Comparison of ENCODE assay signal across 8 cellular contexts in the genomic region with DNA sequence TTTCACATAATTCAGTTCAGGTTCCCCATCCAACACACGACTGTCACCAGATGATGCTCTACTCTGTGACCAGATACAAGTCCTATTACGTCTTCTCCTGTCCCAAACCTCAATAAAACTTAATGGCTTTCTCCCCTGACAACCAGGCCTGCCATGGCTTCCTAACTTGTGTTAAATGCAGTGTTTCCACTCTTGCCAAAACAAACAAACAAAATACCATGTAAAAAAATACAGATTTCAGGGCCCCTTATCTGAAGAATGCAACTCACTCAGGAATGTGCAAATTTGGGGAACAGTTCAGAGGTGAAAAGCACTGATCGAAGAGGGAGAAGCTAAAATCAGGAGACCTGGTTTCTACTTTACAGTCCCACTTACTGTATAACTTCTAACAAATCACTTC. TPM values are rescaled to one million over a fixed set of nuclear protein-coding genes. Genes with fewer than 3 reads are reported as not detected.
DNase-seq lines count a peak whose midpoint lies in the region; ATAC-seq, FAIRE-seq and TF ChIP-seq lines count a peak whose summit lies in the region.

No MANE protein-coding gene starts in this region.

- H3K4me3 ChIP-seq in astrocyte (ENCODE audit: insufficient read depth, low read depth, low read length) (peak overlapping the region; percentile 81), liver (ENCODE audit: low read depth in 1 of 3, low read length in 3 of 3) (peak overlapping the region; percentile 64 to 93 (median 83))

- H3K4me1 Mint-ChIP-seq in activated naive CD4-positive, alpha-beta T cell treated with anti-CD3 and anti-CD28 coated beads, Interleukin-2, amount 10 ng/mL, durations not matched to agents 7 days and 5 days, result peaks cover 45% of the 10 kb centered on the region
- H3K4me1 Mint-ChIP-seq in astrocyte (ENCODE audit: low read depth, unreplicated experiment) (peaks cover 4% of the 10 kb centered on the region), type B pancreatic cell (ENCODE audit: unreplicated experiment) (peaks cover 16% of the 10 kb centered on the region)

- H3K27ac Mint-ChIP-seq in activated naive CD4-positive, alpha-beta T cell treated with anti-CD3 and anti-CD28 coated beads, Interleukin-2, amount 10 ng/mL, durations not matched to agents 7 days and 5 days, result peak overlapping the region; percentile 98
- peak overlapping the region; percentile 95 for H3K27ac Mint-ChIP-seq in astrocyte (ENCODE audit: unreplicated experiment)
- peak overlapping the region; percentile 97 for H3K27ac Mint-ChIP-seq in type B pancreatic cell

- no peak for DNase-seq in activated naive CD4-positive, alpha-beta T cell treated with anti-CD3 and anti-CD28 coated beads, Interleukin-2, amount 10 ng/mL, durations not matched to agents 7 days and 5 days
- DNase-seq in activated naive CD4-positive, alpha-beta T cell treated with anti-CD3 and anti-CD28 coated beads, Interleukin-2, amount 50 U/mL, for 16 hours, result no peak
- no peak for DNase-seq in astrocyte (ENCODE audit: low read depth)
- no peak for DNase-seq in type B pancreatic cell (ENCODE audit: extremely low spot score, unreplicated experiment)
- no peak for DNase-seq in Ammon's horn (ENCODE audit: low spot score)

- H3K27me3 Mint-ChIP-seq in activated naive CD4-positive, alpha-beta T cell treated with anti-CD3 and anti-CD28 coated beads, Interleukin-2, amount 10 ng/mL, durations not matched to agents 7 days and 5 days, result no peaks in the 10 kb centered on the region
- H3K27me3 Mint-ChIP-seq in astrocyte (ENCODE audit: low read depth, unreplicated experiment) (no peaks in the 10 kb centered on the region), type B pancreatic cell (no peaks in the 10 kb centered on the region)

- no peaks in the 10 kb centered on the region for H3K9me3 Mint-ChIP-seq in activated naive CD4-positive, alpha-beta T cell treated with anti-CD3 and anti-CD28 coated beads, Interleukin-2, amount 10 ng/mL, durations not matched to agents 7 days and 5 days
- no peaks in the 10 kb centered on the region for H3K9me3 Mint-ChIP-seq in astrocyte (ENCODE audit: unreplicated experiment)
- H3K9me3 Mint-ChIP-seq in type B pancreatic cell, result no peaks in the 10 kb centered on the region

- H3K27me3 ChIP-seq in astrocyte (ENCODE audit: insufficient read depth, low read length) (no peaks in the 10 kb centered on the region), liver (ENCODE audit: control insufficient read depth in 4 of 4, insufficient read depth in 4 of 4, low read length in 3 of 4) (no peaks in the 10 kb centered on the region)

- CTCF ChIA-PET in activated naive CD4-positive, alpha-beta T cell treated with anti-CD3 and anti-CD28 coated beads, Interleukin-2, amount 10 ng/mL, durations not matched to agents 7 days and 5 days (lab: Charles Lee), result interaction anchor here (1.7 kb wide), 2 partner anchors 38 to 467 kb away, joined by 5 to 6 read pairs; no protein-coding TSS in a partner anchor

- TF ChIP-seq RAD21 in liver (IDR thresholded peaks at IDR 0.05), result no peak

- peaks cover 4% of the 10 kb centered on the region for H3K4me1 ChIP-seq in astrocyte (ENCODE audit: insufficient read depth, low read length)
- H3K4me1 ChIP-seq in liver (ENCODE audit: control insufficient read depth in 4 of 4, insufficient read depth in 4 of 4, low read length in 3 of 4), result peaks cover 2 to 17% (median 14%) of the 10 kb centered on the region in 4 donors

- H3K4me2 ChIP-seq in astrocyte (ENCODE audit: low read length), result peak overlapping the region; percentile 89

- H3K79me2 ChIP-seq in astrocyte (ENCODE audit: insufficient read depth, low read length), result peaks cover 52% of the 10 kb centered on the region

- ATAC-seq in HG02642 (IDR thresholded peaks at IDR 0.05; ENCODE audit: poor library complexity, unreplicated experiment) (no peak), GM19463 (IDR thresholded peaks at IDR 0.05; ENCODE audit: unreplicated experiment) (no peak)

- H4K20me1 ChIP-seq in astrocyte (ENCODE audit: insufficient read depth, low read length), result no peaks in the 10 kb centered on the region

- no peaks in the 10 kb centered on the region for H3K9me3 ChIP-seq in astrocyte (ENCODE audit: insufficient read depth, low read depth, low read length)
- H3K9me3 ChIP-seq in liver (ENCODE audit: control insufficient read depth in 4 of 4, low read length in 3 of 4), result no peaks in the 10 kb centered on the region

- FAIRE-seq in astrocyte (lab: Jason Lieb, UNC), result no peak

- TF ChIP-seq CTCF in astrocyte (IDR thresholded peaks at IDR 0.05; ENCODE audit: insufficient read depth, low read depth, low read length) (no peak), liver (IDR thresholded peaks at IDR 0.05; ENCODE audit: low read depth, low read length, missing input control) (no peak), type B pancreatic cell (conservative IDR thresholded peaks at IDR 0.05) (no peak)

- H3K36me3 Mint-ChIP-seq in activated naive CD4-positive, alpha-beta T cell treated with anti-CD3 and anti-CD28 coated beads, Interleukin-2, amount 10 ng/mL, durations not matched to agents 7 days and 5 days, result peaks cover 7% of the 10 kb centered on the region
- H3K36me3 Mint-ChIP-seq in astrocyte (ENCODE audit: low read depth, unreplicated experiment) (no peaks in the 10 kb centered on the region), type B pancreatic cell (no peaks in the 10 kb centered on the region)

- H3K9ac ChIP-seq in astrocyte (ENCODE audit: low read length), result peak overlapping the region; percentile 91
- H3K9ac ChIP-seq in liver (ENCODE audit: low read depth in 1 of 2, low read length in 2 of 2), result peak overlapping the region; percentile 18 to 87

- 40% methylated on average over 3 of the region's 3 CpGs for WGBS in liver

- H3K36me3 ChIP-seq in astrocyte (ENCODE audit: insufficient read depth, low read length) (peaks cover 9% of the 10 kb centered on the region), liver (ENCODE audit: control insufficient read depth in 4 of 4, insufficient read depth in 3 of 4, low read depth in 1 of 4, low read length in 3 of 4) (peaks cover 2 to 16% (median 5%) of the 10 kb centered on the region in 4 donors)

- H2AFZ ChIP-seq in astrocyte (ENCODE audit: low read depth, low read length), result peak overlapping the region; percentile 57

- H3K27ac ChIP-seq in astrocyte (ENCODE audit: low read depth, low read length) (peak overlapping the region; percentile 90), liver (ENCODE audit: low read depth in 1 of 2, low read length in 2 of 2) (no peak overlapping the region)

- peak overlapping the region; percentile 87 for H3K4me3 Mint-ChIP-seq in activated naive CD4-positive, alpha-beta T cell treated with anti-CD3 and anti-CD28 coated beads, Interleukin-2, amount 10 ng/mL, durations not matched to agents 7 days and 5 days
- H3K4me3 Mint-ChIP-seq in astrocyte (ENCODE audit: unreplicated experiment), result peak overlapping the region; percentile 95
- H3K4me3 Mint-ChIP-seq in type B pancreatic cell, result peak overlapping the region; percentile 99

TF ChIP-seq in liver, 16 proteins besides CTCF, POLR2A, EP300 and RAD21:
- TF ChIP-seq, protein P1, sequence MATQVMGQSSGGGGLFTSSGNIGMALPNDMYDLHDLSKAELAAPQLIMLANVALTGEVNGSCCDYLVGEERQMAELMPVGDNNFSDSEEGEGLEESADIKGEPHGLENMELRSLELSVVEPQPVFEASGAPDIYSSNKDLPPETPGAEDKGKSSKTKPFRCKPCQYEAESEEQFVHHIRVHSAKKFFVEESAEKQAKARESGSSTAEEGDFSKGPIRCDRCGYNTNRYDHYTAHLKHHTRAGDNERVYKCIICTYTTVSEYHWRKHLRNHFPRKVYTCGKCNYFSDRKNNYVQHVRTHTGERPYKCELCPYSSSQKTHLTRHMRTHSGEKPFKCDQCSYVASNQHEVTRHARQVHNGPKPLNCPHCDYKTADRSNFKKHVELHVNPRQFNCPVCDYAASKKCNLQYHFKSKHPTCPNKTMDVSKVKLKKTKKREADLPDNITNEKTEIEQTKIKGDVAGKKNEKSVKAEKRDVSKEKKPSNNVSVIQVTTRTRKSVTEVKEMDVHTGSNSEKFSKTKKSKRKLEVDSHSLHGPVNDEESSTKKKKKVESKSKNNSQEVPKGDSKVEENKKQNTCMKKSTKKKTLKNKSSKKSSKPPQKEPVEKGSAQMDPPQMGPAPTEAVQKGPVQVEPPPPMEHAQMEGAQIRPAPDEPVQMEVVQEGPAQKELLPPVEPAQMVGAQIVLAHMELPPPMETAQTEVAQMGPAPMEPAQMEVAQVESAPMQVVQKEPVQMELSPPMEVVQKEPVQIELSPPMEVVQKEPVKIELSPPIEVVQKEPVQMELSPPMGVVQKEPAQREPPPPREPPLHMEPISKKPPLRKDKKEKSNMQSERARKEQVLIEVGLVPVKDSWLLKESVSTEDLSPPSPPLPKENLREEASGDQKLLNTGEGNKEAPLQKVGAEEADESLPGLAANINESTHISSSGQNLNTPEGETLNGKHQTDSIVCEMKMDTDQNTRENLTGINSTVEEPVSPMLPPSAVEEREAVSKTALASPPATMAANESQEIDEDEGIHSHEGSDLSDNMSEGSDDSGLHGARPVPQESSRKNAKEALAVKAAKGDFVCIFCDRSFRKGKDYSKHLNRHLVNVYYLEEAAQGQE (IDR thresholded peaks at IDR 0.05), result no peak
- TF ChIP-seq, protein P2, sequence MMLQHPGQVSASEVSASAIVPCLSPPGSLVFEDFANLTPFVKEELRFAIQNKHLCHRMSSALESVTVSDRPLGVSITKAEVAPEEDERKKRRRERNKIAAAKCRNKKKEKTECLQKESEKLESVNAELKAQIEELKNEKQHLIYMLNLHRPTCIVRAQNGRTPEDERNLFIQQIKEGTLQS (IDR thresholded peaks at IDR 0.05), result no peak
- no peak for TF ChIP-seq JUND (IDR thresholded peaks at IDR 0.05)
- TF ChIP-seq YY1 (IDR thresholded peaks at IDR 0.05), result no peak
- no peak for TF ChIP-seq SP1 (IDR thresholded peaks at IDR 0.05)
- TF ChIP-seq RXRA (IDR thresholded peaks at IDR 0.05), result no peak
- no peak for TF ChIP-seq GABPA (IDR thresholded peaks at IDR 0.05 in 1 of 2, conservative IDR thresholded peaks at IDR 0.05 in 1 of 2)

RNA-seq across cellular contexts. Expression of a gene that starts 0.9 kb away (rescaled TPM):
- total RNA-seq in astrocyte (2.2 and 2.4 TPM in 2 replicates), liver (10 to 100 TPM in 1 of 2 donors, not detected in 1; 31.6 TPM), type B pancreatic cell (ENCODE audit: low replicate concordance) (7.3 and 26.5 TPM in 2 replicates)
- 1 to 10 TPM in 1 of 2 donors, under 1 TPM in 1; 0.80 to 1.0 TPM for polyA plus RNA-seq in liver
